In the genomic region with DNA sequence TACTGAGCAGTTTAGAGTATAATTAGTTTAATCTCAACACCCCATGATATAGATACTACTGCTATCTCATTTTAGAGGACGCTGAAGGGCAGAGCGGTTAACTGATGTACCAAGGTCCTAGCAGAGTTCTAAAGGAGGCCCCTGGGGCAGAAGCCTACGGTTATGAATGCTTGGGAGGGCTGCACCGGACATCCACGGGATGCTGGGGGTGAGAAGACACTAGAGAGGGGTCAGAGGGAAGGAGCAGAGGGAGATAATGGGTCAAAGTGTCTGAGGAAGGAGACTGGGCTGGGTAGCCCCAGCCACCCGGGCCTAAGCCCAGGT, we compare ENCODE assay signal across 8 cellular contexts. TPM values are rescaled to one million over a fixed set of nuclear protein-coding genes. Genes with fewer than 3 reads are reported as not detected.
DNase-seq lines count a peak whose midpoint lies in the region; ATAC-seq and TF ChIP-seq lines count a peak whose summit lies in the region.

No MANE protein-coding gene starts in this region.

- H3K4me1 ChIP-seq in CD8-positive, alpha-beta memory T cell (ENCODE audit: insufficient read depth, low read length) = peaks cover 31% of the 10 kb centered on the region

- no peaks in the 10 kb centered on the region for H3K36me3 ChIP-seq in CD8-positive, alpha-beta memory T cell (ENCODE audit: insufficient read depth, low read length)

- no peaks in the 10 kb centered on the region for H3K27me3 ChIP-seq in CD8-positive, alpha-beta memory T cell (ENCODE audit: insufficient read depth, low read length, poor library complexity, severe bottlenecking)

- POLR2A ChIA-PET in CD8-positive, alpha-beta memory T cell (lab: Charles Lee) = no interaction called here

- no peaks in the 10 kb centered on the region for H3K27me3 Mint-ChIP-seq in CD8-positive, alpha-beta memory T cell
- peaks cover 20% of the 10 kb centered on the region for H3K27me3 Mint-ChIP-seq in nephron (ENCODE audit: low read depth)

- peaks cover 35 to 60% (median 47%) of the 10 kb centered on the region in 3 donors for H3K4me1 Mint-ChIP-seq in CD8-positive, alpha-beta memory T cell
- H3K4me1 Mint-ChIP-seq in nephron = peaks cover 17% of the 10 kb centered on the region

- ATAC-seq in GM19351 (IDR thresholded peaks at IDR 0.05; ENCODE audit: unreplicated experiment) = no peak
- ATAC-seq in HG02642 (IDR thresholded peaks at IDR 0.05; ENCODE audit: poor library complexity, unreplicated experiment) = no peak

- H3K36me3 Mint-ChIP-seq in CD8-positive, alpha-beta memory T cell = peaks cover 4 to 33% (median 10%) of the 10 kb centered on the region in 3 donors
- no peaks in the 10 kb centered on the region for H3K36me3 Mint-ChIP-seq in nephron (ENCODE audit: low read depth)

- TF ChIP-seq CTCF in cardiac fibroblast (IDR thresholded peaks at IDR 0.05; ENCODE audit: low read depth, low read length) (no peak), nephron (IDR thresholded peaks at IDR 0.05; ENCODE audit: unreplicated experiment in 3 of 3) (no peak)

- no peak for DNase-seq in CD8-positive, alpha-beta memory T cell
- DNase-seq in HPDE6-E6E7 (ENCODE audit: extremely low spot score) (peak; percentile 22), cardiac fibroblast (ENCODE audit: low read depth in 2 of 2) (no peak), NOMO-1 treated with DMSO at 0.1 percent for 48 hours (lab: John Stamatoyannopoulos, UW; ENCODE audit: unreplicated experiment) (no peak), 8988T (no peak)

- H3K4me3 ChIP-seq in CD8-positive, alpha-beta memory T cell (ENCODE audit: low read length) = peak overlapping the region; percentile 91
- peak overlapping the region; percentile 68 to 80 for H3K4me3 ChIP-seq in cardiac fibroblast (replicated peaks in 1 of 2; ENCODE audit: low read depth in 2 of 2, low read length in 2 of 2)

- no peaks in the 10 kb centered on the region for H3K9me3 ChIP-seq in CD8-positive, alpha-beta memory T cell (ENCODE audit: low read length)

- H3K27ac ChIP-seq in CD8-positive, alpha-beta memory T cell (ENCODE audit: low read depth, low read length) = peak overlapping the region; percentile 96

- no peaks in the 10 kb centered on the region for H3K9me3 Mint-ChIP-seq in CD8-positive, alpha-beta memory T cell
- no peaks in the 10 kb centered on the region for H3K9me3 Mint-ChIP-seq in nephron

- H3K27ac Mint-ChIP-seq in CD8-positive, alpha-beta memory T cell = peak overlapping the region; percentile 66 to 95 (median 87)
- H3K27ac Mint-ChIP-seq in nephron = peak overlapping the region in 2 of 3 experiments; percentile 67 to 85

- peak overlapping the region; percentile 93 to 100 (median 99) for H3K4me3 Mint-ChIP-seq in CD8-positive, alpha-beta memory T cell
- peak overlapping the region; percentile 90 to 98 (median 91) for H3K4me3 Mint-ChIP-seq in nephron

- CTCF ChIA-PET in CD8-positive, alpha-beta memory T cell (lab: Charles Lee) = no interaction called here

RNA-seq across cellular contexts. Expression of a gene that starts 1.6 kb away (rescaled TPM):
- 10 to 100 TPM; 35.1 to 36.6 TPM for total RNA-seq in CD8-positive, alpha-beta memory T cell
- polyA plus RNA-seq in CD8-positive, alpha-beta memory T cell = 41.8 TPM

RNA-seq across cellular contexts. Expression of a gene that starts 56.3 kb away (rescaled TPM):
- total RNA-seq in CD8-positive, alpha-beta memory T cell = 10 to 100 TPM; 60.9 to 65.1 TPM
- 15.2 TPM for polyA plus RNA-seq in CD8-positive, alpha-beta memory T cell
